In the genomic region with DNA sequence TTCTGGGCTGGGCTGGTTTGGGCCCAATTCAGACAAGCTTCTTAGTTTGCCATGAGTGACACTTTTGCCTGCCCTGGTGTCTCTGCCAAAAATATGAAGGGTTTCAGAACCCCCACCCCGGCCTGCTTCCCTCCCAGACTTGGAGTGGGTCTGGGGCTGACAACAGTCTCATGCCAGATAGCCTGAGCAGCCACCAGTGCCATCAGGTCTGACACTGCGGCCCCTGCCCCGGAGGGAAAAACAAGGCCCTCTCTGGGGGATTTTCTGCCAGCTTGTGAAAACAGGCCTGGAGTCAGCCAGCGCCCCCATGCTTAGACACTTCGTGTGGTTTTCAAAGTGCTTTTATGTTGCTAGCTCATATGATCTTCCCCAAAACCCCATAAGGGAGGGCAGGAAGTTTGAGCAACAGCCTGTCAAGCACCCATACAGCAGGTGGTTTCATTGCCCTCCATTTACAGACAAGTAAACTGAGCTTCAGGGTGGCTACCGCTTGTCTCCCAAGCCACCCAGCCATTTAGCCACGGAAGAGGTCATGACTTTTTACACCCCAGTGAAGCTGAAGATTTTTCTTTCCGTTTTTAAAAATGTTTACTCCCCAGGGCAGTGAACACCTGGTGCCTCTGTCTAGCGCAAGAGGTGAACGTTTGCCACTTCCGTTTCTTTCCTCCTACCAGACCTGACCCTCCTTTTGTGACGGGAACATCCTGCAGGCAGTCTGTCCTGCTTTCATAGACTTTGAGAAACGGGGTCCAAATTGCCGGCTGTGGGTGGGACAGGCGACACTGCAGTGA, we compare ENCODE assay signal across 8 cellular contexts.
DNase-seq lines count a peak whose midpoint lies in the region; ATAC-seq and FAIRE-seq lines count a peak whose summit lies in the region.

No MANE protein-coding gene starts in this region.

- peaks cover 44% of the 10 kb centered on the region for H3K36me3 Mint-ChIP-seq in activated CD8-positive, alpha-beta T cell treated with anti-CD3 and anti-CD28 coated beads, Interleukin-2, amount 10 ng/mL, durations not matched to agents 7 days and 5 days (ENCODE audit: low read depth)
- peaks cover 4% of the 10 kb centered on the region for H3K36me3 Mint-ChIP-seq in stimulated activated naive CD8-positive, alpha-beta T cell treated with anti-CD3 and anti-CD28 coated beads, Interleukin-15, Interleukin-2, amounts not matched to agents 100 ng/mL and 50 ng/mL, for 24 hours (ENCODE audit: low read depth)

- no peaks in the 10 kb centered on the region for H3K27me3 Mint-ChIP-seq in activated CD8-positive, alpha-beta T cell treated with anti-CD3 and anti-CD28 coated beads, Interleukin-2, amount 10 ng/mL, durations not matched to agents 7 days and 5 days (ENCODE audit: low read depth)
- H3K27me3 Mint-ChIP-seq in stimulated activated naive CD8-positive, alpha-beta T cell treated with anti-CD3 and anti-CD28 coated beads, Interleukin-15, Interleukin-2, amounts not matched to agents 100 ng/mL and 50 ng/mL, for 24 hours: no peaks in the 10 kb centered on the region

- CTCF ChIA-PET in activated CD8-positive, alpha-beta T cell treated with anti-CD3 and anti-CD28 coated beads, Interleukin-2, amount 10 ng/mL, durations not matched to agents 7 days and 5 days (lab: Charles Lee): interaction anchor here (0.6 to 3.9 kb wide), 28 partner anchors 9 to 204 kb away, joined by 3 to 71 read pairs (median 5); no protein-coding TSS in a partner anchor

- H3K9me3 Mint-ChIP-seq in activated CD8-positive, alpha-beta T cell treated with anti-CD3 and anti-CD28 coated beads, Interleukin-2, amount 10 ng/mL, durations not matched to agents 7 days and 5 days (ENCODE audit: insufficient read depth): no peaks in the 10 kb centered on the region
- H3K9me3 Mint-ChIP-seq in stimulated activated naive CD8-positive, alpha-beta T cell treated with anti-CD3 and anti-CD28 coated beads, Interleukin-15, Interleukin-2, amounts not matched to agents 100 ng/mL and 50 ng/mL, for 24 hours: no peaks in the 10 kb centered on the region

- peak; percentile 45 for ATAC-seq in HG02588 (IDR thresholded peaks at IDR 0.05; ENCODE audit: unreplicated experiment)
- ATAC-seq in activated CD8-positive, alpha-beta T cell treated with anti-CD3 and anti-CD28 coated beads, Interleukin-2, amount 10 ng/mL, durations not matched to agents 7 days and 5 days: peak; percentile 54

- H3K4me3 Mint-ChIP-seq in activated CD8-positive, alpha-beta T cell treated with anti-CD3 and anti-CD28 coated beads, Interleukin-2, amount 10 ng/mL, durations not matched to agents 7 days and 5 days: peak overlapping the region; percentile 72
- H3K4me3 Mint-ChIP-seq in stimulated activated naive CD8-positive, alpha-beta T cell treated with anti-CD3 and anti-CD28 coated beads, Interleukin-15, Interleukin-2, amounts not matched to agents 100 ng/mL and 50 ng/mL, for 24 hours: peak overlapping the region; percentile 77

- H3K4me1 Mint-ChIP-seq in activated CD8-positive, alpha-beta T cell treated with anti-CD3 and anti-CD28 coated beads, Interleukin-2, amount 10 ng/mL, durations not matched to agents 7 days and 5 days (ENCODE audit: low read depth): peaks cover 98% of the 10 kb centered on the region
- H3K4me1 Mint-ChIP-seq in stimulated activated naive CD8-positive, alpha-beta T cell treated with anti-CD3 and anti-CD28 coated beads, Interleukin-15, Interleukin-2, amounts not matched to agents 100 ng/mL and 50 ng/mL, for 24 hours (ENCODE audit: low read depth): peaks cover 100% of the 10 kb centered on the region

- peak overlapping the region; percentile 90 for H3K27ac Mint-ChIP-seq in activated CD8-positive, alpha-beta T cell treated with anti-CD3 and anti-CD28 coated beads, Interleukin-2, amount 10 ng/mL, durations not matched to agents 7 days and 5 days
- peak overlapping the region; percentile 98 for H3K27ac Mint-ChIP-seq in stimulated activated naive CD8-positive, alpha-beta T cell treated with anti-CD3 and anti-CD28 coated beads, Interleukin-15, Interleukin-2, amounts not matched to agents 100 ng/mL and 50 ng/mL, for 24 hours

- DNase-seq in GM18507 (ENCODE audit: extremely low spot score, insufficient read length, low read depth) (no peak), NCI-H187 (lab: John Stamatoyannopoulos, UW) (peak; percentile 20 to 30), kidney tubule cell (ENCODE audit: low spot score) (peak; percentile 18), epidermal melanocyte (ENCODE audit: insufficient read length, low spot score) (no peak), AG08395 (ENCODE audit: low spot score) (no peak)
- peak; percentile 84 for DNase-seq in activated CD8-positive, alpha-beta T cell treated with anti-CD3 and anti-CD28 coated beads, Interleukin-2, amount 10 ng/mL, durations not matched to agents 7 days and 5 days

- POLR2A ChIA-PET in activated CD8-positive, alpha-beta T cell treated with anti-CD3 and anti-CD28 coated beads, Interleukin-2, amount 10 ng/mL, durations not matched to agents 7 days and 5 days (lab: Charles Lee): interaction anchor here (0.7 to 14.0 kb wide), 16 partner anchors 9 to 517 kb away, joined by 3 to 169 read pairs (median 5); a partner anchor contains a TSS

- FAIRE-seq in GM18507 (lab: Jason Lieb, UNC): peak; percentile 100

Comparison
In these comparisons a context has a peak if more than half of its experiments do, and no peak if none do; other contexts are left out.
1. DNase-seq: peak in NCI-H187 (2 of 2), activated CD8-positive, alpha-beta T cell treated with anti-CD3 and anti-CD28 coated beads, Interleukin-2, amount 10 ng/mL, durations not matched to agents 7 days and 5 days (single experiment) and kidney tubule cell (single experiment); none in GM18507 (single experiment), epidermal melanocyte (single experiment) and AG08395 (single experiment).